8 cellular contexts compared by ENCODE assay signal in genomic region chr11:8683115-8683807, GRCh38. TPM values are rescaled to one million over a fixed set of nuclear protein-coding genes. Genes with fewer than 3 reads are reported as not detected.
A peak's percentile ranks its signal among the peaks of the same experiment; 100 is the strongest.
DNase-seq lines count a peak whose midpoint lies in the region; ATAC-seq and TF ChIP-seq lines count a peak whose summit lies in the region.

No MANE protein-coding gene starts in this region.

- H3K79me2 ChIP-seq in mesendoderm (ENCODE audit: control insufficient read depth, insufficient read depth, low read length) = peaks cover 27% of the 10 kb centered on the region

- H3K27me3 Mint-ChIP-seq in type B pancreatic cell = no peaks in the 10 kb centered on the region

- H3K36me3 Mint-ChIP-seq in type B pancreatic cell = peaks cover 40% of the 10 kb centered on the region

- H3K18ac ChIP-seq in mesendoderm (ENCODE audit: low read length) = peak overlapping the region; percentile 93

- H4K5ac ChIP-seq in mesendoderm (ENCODE audit: low read length) = peak overlapping the region; percentile 97

- H3K4me2 ChIP-seq in mesendoderm (ENCODE audit: low read length) = peak overlapping the region; percentile 56

- DNase-seq in NB4 (ENCODE audit: low read depth) (no peak), choroid plexus epithelial cell (ENCODE audit: low read depth) (peak; percentile 36), mesendoderm (peak; percentile 45), type B pancreatic cell (ENCODE audit: extremely low spot score, unreplicated experiment) (no peak), iPS-NIHi11 (ENCODE audit: low spot score) (no peak), NCI-H2107 treated with DMSO at 0.1 percent for 48 hours (lab: John Stamatoyannopoulos, UW; ENCODE audit: unreplicated experiment) (no peak), NCI-H1105 treated with DMSO at 0.1 percent for 48 hours (lab: John Stamatoyannopoulos, UW) (no peak)

- peaks cover 30% of the 10 kb centered on the region for H3K4me1 Mint-ChIP-seq in type B pancreatic cell (ENCODE audit: unreplicated experiment)

- peaks cover 2% of the 10 kb centered on the region for H3K4me1 ChIP-seq in mesendoderm (ENCODE audit: control insufficient read depth, low read depth, low read length)

- H2BK120ac ChIP-seq in mesendoderm (ENCODE audit: low read depth, low read length) = no peak overlapping the region

- peak overlapping the region; percentile 92 for H3K23ac ChIP-seq in mesendoderm (ENCODE audit: low read length)

- H3K4me3 Mint-ChIP-seq in type B pancreatic cell = peak overlapping the region; percentile 92

- H3K56ac ChIP-seq in mesendoderm (ENCODE audit: low read length) = peak overlapping the region; percentile 95

- peaks cover 5% of the 10 kb centered on the region for H3K9me3 Mint-ChIP-seq in type B pancreatic cell

- H2BK15ac ChIP-seq in mesendoderm (replicated peaks; ENCODE audit: low read depth) = no peak overlapping the region

- peak overlapping the region; percentile 100 for H3K9ac ChIP-seq in mesendoderm (ENCODE audit: low read length)

- H2BK5ac ChIP-seq in mesendoderm (ENCODE audit: low read length) = peak overlapping the region; percentile 93

- peak; percentile 2 for ATAC-seq in GM18909 (IDR thresholded peaks at IDR 0.05; ENCODE audit: poor library complexity, unreplicated experiment)

- peak overlapping the region; percentile 22 for H2AK5ac ChIP-seq in mesendoderm (ENCODE audit: low read length)

- peaks cover 12% of the 10 kb centered on the region for H3K36me3 ChIP-seq in mesendoderm (ENCODE audit: control insufficient read depth, insufficient read depth, low read length)

- H3K4ac ChIP-seq in mesendoderm (ENCODE audit: low read depth, low read length) = peak overlapping the region; percentile 97

- no peak for TF ChIP-seq POLR2A in NB4 (IDR thresholded peaks at IDR 0.05; ENCODE audit: extremely low read depth, insufficient read length)

- H3K4me3 ChIP-seq in NB4 (ENCODE audit: low read depth, low read length) = peak overlapping the region; percentile 98
- peak overlapping the region; percentile 99 for H3K4me3 ChIP-seq in choroid plexus epithelial cell (ENCODE audit: low read depth, low read length)
- peak overlapping the region; percentile 97 for H3K4me3 ChIP-seq in mesendoderm (ENCODE audit: low read length)

- WGBS in mesendoderm (ENCODE audit: extremely low coverage, insufficient coverage, low lambda C conversion rate) = no CpG with 5 or more reads among the region's 27 CpGs

- H3K27ac Mint-ChIP-seq in type B pancreatic cell = peak overlapping the region; percentile 96

- H3K79me1 ChIP-seq in mesendoderm (ENCODE audit: low read length) = peaks cover 7% of the 10 kb centered on the region

- H4K8ac ChIP-seq in mesendoderm (ENCODE audit: low read depth, low read length) = peak overlapping the region; percentile 95

- peak overlapping the region; percentile 84 for H3K27ac ChIP-seq in mesendoderm (ENCODE audit: low read depth, low read length)

- no peaks in the 10 kb centered on the region for H3K27me3 ChIP-seq in mesendoderm (ENCODE audit: insufficient read depth, low read length, poor library complexity)

- TF ChIP-seq CTCF in NB4 (IDR thresholded peaks at IDR 0.05; ENCODE audit: low read depth, low read length) (no peak), choroid plexus epithelial cell (conservative IDR thresholded peaks at IDR 0.05; ENCODE audit: low read depth, low read length) (no peak), type B pancreatic cell (conservative IDR thresholded peaks at IDR 0.05) (no peak)

RNA-seq across cellular contexts. Expression of gene RPL27A, which starts 0.7 kb away (rescaled TPM):
- polyA plus RNA-seq in mesendoderm (2013, experiment 1 of 2) = 2,670 TPM
- polyA plus RNA-seq in mesendoderm (2013, experiment 2 of 2) = 2,699 TPM
- total RNA-seq in type B pancreatic cell (ENCODE audit: low replicate concordance) = 877 and 979 TPM in 2 replicates

RNA-seq across cellular contexts. Expression of gene TRIM66, which starts 0.8 kb away (rescaled TPM):
- polyA plus RNA-seq in mesendoderm (2013, experiment 1 of 2) = 0.79 TPM
- polyA plus RNA-seq in mesendoderm (2013, experiment 2 of 2) = 0.87 TPM
- 5.9 and 8.5 TPM in 2 replicates for total RNA-seq in type B pancreatic cell (ENCODE audit: low replicate concordance)

Comparison
In these comparisons a context has a peak if more than half of its experiments do, and no peak if none do; other contexts are left out.
1. DNase-seq: peak in choroid plexus epithelial cell (single experiment) and mesendoderm (single experiment); none in NB4 (single experiment), type B pancreatic cell (single experiment), iPS-NIHi11 (single experiment), NCI-H2107 treated with DMSO at 0.1 percent for 48 hours (single experiment) and NCI-H1105 treated with DMSO at 0.1 percent for 48 hours (single experiment).
2. Peak in every context shown above with its lines, with median percentiles within 50 percentile points of each other: H3K4me3 ChIP-seq.